In genomic region chr5:177977600-177977999, GRCh38 we compare ENCODE assay signal across 14 cellular contexts. TPM values are rescaled to one million over a fixed set of nuclear protein-coding genes. Genes with fewer than 3 reads are reported as not detected.
"Had no signal": no experiment of that assay in that cellular context is flagged by ENCODE, and none has a peak within 500 bp of the region (broad histone marks: within the 10 kb centered on the region; RNA-seq: fewer than 3 reads in every experiment).

No MANE protein-coding gene starts in this region.

RNA-seq across cellular contexts. Expression of gene PROP1, which starts 18.4 kb away (rescaled TPM):
- total RNA-seq: activated B cell treated with CpG ODN at 0.5 μM for 24 hours; activated CD4-positive, alpha-beta memory T cell treated with anti-CD3 and anti-CD28 coated beads for 36 hours; activated CD4-positive, alpha-beta memory T cell treated with anti-CD3 and anti-CD28 coated beads, Interleukin-2, amount 10 ng/mL, durations not matched to agents 7 days and 5 days; activated CD4-positive, alpha-beta T cell treated with anti-CD3 and anti-CD28 coated beads for 36 hours; activated CD4-positive, alpha-beta T cell treated with anti-CD3 and anti-CD28 coated beads, Interleukin-2, amount 10 ng/mL, durations not matched to agents 24 days and 14 days; activated CD4-positive, alpha-beta T cell treated with anti-CD3 and anti-CD28 coated beads, Interleukin-2, amount 10 ng/mL, durations not matched to agents 7 days and 5 days; activated CD8-positive, alpha-beta memory T cell treated with anti-CD3 and anti-CD28 coated beads for 36 hours; activated CD8-positive, alpha-beta memory T cell treated with anti-CD3 and anti-CD28 coated beads, Interleukin-2, amount 10 ng/mL, durations not matched to agents 7 days and 5 days; activated CD8-positive, alpha-beta T cell treated with anti-CD3 and anti-CD28 coated beads for 36 hours; activated CD8-positive, alpha-beta T cell treated with anti-CD3 and anti-CD28 coated beads, Interleukin-2, amount 10 ng/mL, durations not matched to agents 7 days and 5 days; T-helper 1 cell treated with Interleukin-12 subunit alpha and Interleukin-12 subunit beta and Interleukin-4 antibody, amounts not matched to agents 30 ng/mL and 1 ng/mL, for 36 hours; T-helper 17 cell; T-helper 2 cell treated with Interferon-gamma antibody and Interleukin-4, amounts not matched to agents 100 ng/mL and 5 ng/mL, for 36 hours; WTC11 had no signal
